1 cellular context compared by ENCODE assay signal in the genomic region with DNA sequence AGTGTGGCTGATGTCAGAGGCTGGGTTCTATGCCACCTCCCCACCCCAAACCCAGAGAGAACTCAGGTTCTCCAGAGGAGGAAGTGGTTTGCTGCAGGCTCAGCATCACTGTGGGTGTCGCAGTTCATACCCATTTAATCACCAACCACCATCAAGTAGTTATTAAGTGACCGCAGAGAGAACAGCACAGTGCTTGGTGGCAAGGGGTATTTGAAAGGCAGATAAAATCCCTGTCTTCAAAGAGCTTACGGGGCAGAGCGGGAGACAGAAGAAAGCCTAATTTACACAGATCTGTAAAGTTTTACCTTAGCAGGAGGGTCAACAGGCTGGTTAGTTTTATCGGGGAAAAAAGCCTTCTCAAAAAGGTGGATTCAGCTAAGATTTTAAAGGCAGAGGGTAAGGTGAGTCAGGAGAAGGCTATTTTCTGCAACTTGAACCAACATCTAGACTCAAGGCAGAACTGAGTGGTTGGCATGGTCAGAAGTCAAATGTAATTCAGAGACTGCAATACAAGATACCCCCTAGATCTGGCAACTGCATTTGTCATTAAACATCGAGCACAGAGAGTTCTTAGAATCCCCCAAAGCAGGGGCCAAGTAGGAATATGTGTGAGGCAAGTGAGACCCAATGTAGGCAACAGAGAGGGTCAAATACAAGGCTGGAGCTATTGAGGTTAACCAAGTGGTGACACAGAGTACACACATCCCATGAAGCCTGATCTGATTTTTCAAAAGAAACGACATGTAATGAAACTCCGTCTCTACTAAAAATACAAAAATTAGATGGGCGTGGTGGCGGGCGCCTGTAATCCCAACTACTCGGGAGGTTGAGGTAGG.
TF ChIP-seq lines count a peak whose summit lies in the region.

No MANE protein-coding gene starts in this region.

TF ChIP-seq in IMR-90, 13 proteins besides CTCF, POLR2A, EP300 and RAD21 (continued from another document):
- TF ChIP-seq, protein P1, sequence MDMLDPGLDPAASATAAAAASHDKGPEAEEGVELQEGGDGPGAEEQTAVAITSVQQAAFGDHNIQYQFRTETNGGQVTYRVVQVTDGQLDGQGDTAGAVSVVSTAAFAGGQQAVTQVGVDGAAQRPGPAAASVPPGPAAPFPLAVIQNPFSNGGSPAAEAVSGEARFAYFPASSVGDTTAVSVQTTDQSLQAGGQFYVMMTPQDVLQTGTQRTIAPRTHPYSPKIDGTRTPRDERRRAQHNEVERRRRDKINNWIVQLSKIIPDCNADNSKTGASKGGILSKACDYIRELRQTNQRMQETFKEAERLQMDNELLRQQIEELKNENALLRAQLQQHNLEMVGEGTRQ (IDR thresholded peaks at IDR 0.05; ENCODE audit: low read depth, low read length): no peak
- no peak for TF ChIP-seq MAFK (IDR thresholded peaks at IDR 0.05; ENCODE audit: low read depth, low read length)
- TF ChIP-seq RCOR1 (IDR thresholded peaks at IDR 0.05; ENCODE audit: insufficient replicate concordance, low read length): no peak
- TF ChIP-seq, protein P2, sequence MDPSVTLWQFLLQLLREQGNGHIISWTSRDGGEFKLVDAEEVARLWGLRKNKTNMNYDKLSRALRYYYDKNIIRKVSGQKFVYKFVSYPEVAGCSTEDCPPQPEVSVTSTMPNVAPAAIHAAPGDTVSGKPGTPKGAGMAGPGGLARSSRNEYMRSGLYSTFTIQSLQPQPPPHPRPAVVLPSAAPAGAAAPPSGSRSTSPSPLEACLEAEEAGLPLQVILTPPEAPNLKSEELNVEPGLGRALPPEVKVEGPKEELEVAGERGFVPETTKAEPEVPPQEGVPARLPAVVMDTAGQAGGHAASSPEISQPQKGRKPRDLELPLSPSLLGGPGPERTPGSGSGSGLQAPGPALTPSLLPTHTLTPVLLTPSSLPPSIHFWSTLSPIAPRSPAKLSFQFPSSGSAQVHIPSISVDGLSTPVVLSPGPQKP (IDR thresholded peaks at IDR 0.05; ENCODE audit: borderline replicate concordance, low read depth, low read length): no peak
- no peak for TF ChIP-seq CEBPB (IDR thresholded peaks at IDR 0.05; ENCODE audit: low read depth, low read length)
- no peak for TF ChIP-seq NFE2L2 (IDR thresholded peaks at IDR 0.05; ENCODE audit: low read depth, low read length)
- TF ChIP-seq MAZ (IDR thresholded peaks at IDR 0.05; ENCODE audit: borderline replicate concordance, low read depth, low read length): no peak
- TF ChIP-seq FOS (IDR thresholded peaks at IDR 0.05; ENCODE audit: low read depth, low read length): no peak
- TF ChIP-seq MXI1 (IDR thresholded peaks at IDR 0.05; ENCODE audit: borderline replicate concordance, low read depth, low read length): no peak
- no peak for TF ChIP-seq BHLHE40 (IDR thresholded peaks at IDR 0.05; ENCODE audit: low read depth, low read length)
- TF ChIP-seq SMC3 (IDR thresholded peaks at IDR 0.05; ENCODE audit: low read depth, low read length): no peak
